ENCODE assay signal across 1 cellular context in genomic region chrX:104136241-104137019, GRCh38.
TF ChIP-seq lines count a peak whose summit lies in the region.

No MANE protein-coding gene starts in this region.

TF ChIP-seq in H1, 55 proteins besides CTCF, POLR2A, EP300 and RAD21:
- no peak for TF ChIP-seq RBBP5 (IDR thresholded peaks at IDR 0.05; ENCODE audit: borderline replicate concordance, low read depth, low read length)
- no peak for TF ChIP-seq SAP30 (IDR thresholded peaks at IDR 0.05; ENCODE audit: insufficient read depth, insufficient replicate concordance, low read length)
- TF ChIP-seq ZNF274 (IDR thresholded peaks at IDR 0.05; ENCODE audit: borderline replicate concordance, extremely low read depth, low read length): no peak
- no peak for TF ChIP-seq RNF2 (IDR thresholded peaks at IDR 0.05; ENCODE audit: borderline replicate concordance, low read depth, low read length, missing control alignments, poor library complexity, severe bottlenecking)
- no peak for TF ChIP-seq TBP (IDR thresholded peaks at IDR 0.05; ENCODE audit: low read depth, low read length)
- no peak for TF ChIP-seq SP1 (IDR thresholded peaks at IDR 0.05; ENCODE audit: low read depth, low read length)
- TF ChIP-seq TAF1 (IDR thresholded peaks at IDR 0.05; ENCODE audit: low read depth, low read length): no peak
TF ChIP-seq in H1: peak in this region for 0.
